8 cellular contexts compared by ENCODE assay signal in genomic region chr6:16712250-16712930, GRCh38. TPM values are rescaled to one million over a fixed set of nuclear protein-coding genes. Genes with fewer than 3 reads are reported as not detected.
A peak's percentile ranks its signal among the peaks of the same experiment; 100 is the strongest.
DNase-seq lines count a peak whose midpoint lies in the region; ATAC-seq, FAIRE-seq and TF ChIP-seq lines count a peak whose summit lies in the region.

No MANE protein-coding gene starts in this region.

- H3K36me3 Mint-ChIP-seq in T-helper 1 cell treated with Interleukin-12 subunit alpha and Interleukin-12 subunit beta and Interleukin-4 antibody, amounts not matched to agents 30 μg/mL and 1 μg/mL, for 36 hours (ENCODE audit: low read depth), result peaks cover 12% of the 10 kb centered on the region
- peaks cover 33% of the 10 kb centered on the region for H3K36me3 Mint-ChIP-seq in stimulated activated effector memory CD8-positive, alpha-beta T cell treated with anti-CD3 and anti-CD28 coated beads, Interleukin-12 subunit alpha, Interleukin-12 subunit beta, amount 100 ng/mL, for 72 hours

- peaks cover 47% of the 10 kb centered on the region for H3K4me1 Mint-ChIP-seq in T-helper 1 cell treated with Interleukin-12 subunit alpha and Interleukin-12 subunit beta and Interleukin-4 antibody, amounts not matched to agents 30 μg/mL and 1 μg/mL, for 36 hours (ENCODE audit: low read depth)
- H3K4me1 Mint-ChIP-seq in stimulated activated effector memory CD8-positive, alpha-beta T cell treated with anti-CD3 and anti-CD28 coated beads, Interleukin-12 subunit alpha, Interleukin-12 subunit beta, amount 100 ng/mL, for 72 hours, result peaks cover 74% of the 10 kb centered on the region

- TF ChIP-seq CTCF in foreskin fibroblast (IDR thresholded peaks at IDR 0.05; ENCODE audit: low read depth, low read length), result no peak

- peak overlapping the region; percentile 3 to 16 for H3K4me3 ChIP-seq in foreskin fibroblast (ENCODE audit: low read depth in 1 of 2, low read length in 2 of 2)

- peak; percentile 43 for DNase-seq in activated CD4-positive, alpha-beta T cell treated with anti-CD3 and anti-CD28 coated beads for 48 hours
- DNase-seq in activated CD4-positive, alpha-beta T cell treated with anti-CD3 and anti-CD28 coated beads, Interleukin-2, amount 50 U/mL, for 48 hours, result no peak
- DNase-seq in foreskin fibroblast (no peak), D341Med (ENCODE audit: low spot score) (no peak), frontal cortex (ENCODE audit: low spot score in 2 of 2) (no peak)
- DNase-seq in stimulated activated effector memory CD8-positive, alpha-beta T cell treated with anti-CD3 and anti-CD28 coated beads, Interleukin-12 subunit alpha, Interleukin-12 subunit beta, amount 100 ng/mL, for 72 hours (ENCODE audit: low spot score in 2 of 2), result peak in 1 of 2 donors; percentile 76

- FAIRE-seq in frontal cortex (lab: Jason Lieb, UNC), result no peak

- H3K4me3 Mint-ChIP-seq in T-helper 1 cell treated with Interleukin-12 subunit alpha and Interleukin-12 subunit beta and Interleukin-4 antibody, amounts not matched to agents 30 μg/mL and 1 μg/mL, for 36 hours, result peak overlapping the region; percentile 72
- H3K4me3 Mint-ChIP-seq in stimulated activated effector memory CD8-positive, alpha-beta T cell treated with anti-CD3 and anti-CD28 coated beads, Interleukin-12 subunit alpha, Interleukin-12 subunit beta, amount 100 ng/mL, for 72 hours, result peak overlapping the region; percentile 70

- H3K27me3 Mint-ChIP-seq in T-helper 1 cell treated with Interleukin-12 subunit alpha and Interleukin-12 subunit beta and Interleukin-4 antibody, amounts not matched to agents 30 μg/mL and 1 μg/mL, for 36 hours (ENCODE audit: low read depth), result no peaks in the 10 kb centered on the region

- peak overlapping the region; percentile 86 for H3K27ac Mint-ChIP-seq in T-helper 1 cell treated with Interleukin-12 subunit alpha and Interleukin-12 subunit beta and Interleukin-4 antibody, amounts not matched to agents 30 μg/mL and 1 μg/mL, for 36 hours
- peak overlapping the region; percentile 91 for H3K27ac Mint-ChIP-seq in stimulated activated effector memory CD8-positive, alpha-beta T cell treated with anti-CD3 and anti-CD28 coated beads, Interleukin-12 subunit alpha, Interleukin-12 subunit beta, amount 100 ng/mL, for 72 hours

- peak; percentile 63 for ATAC-seq in HG02938 (IDR thresholded peaks at IDR 0.05; ENCODE audit: unreplicated experiment)
- peak; percentile 92 for ATAC-seq in stimulated activated effector memory CD8-positive, alpha-beta T cell treated with anti-CD3 and anti-CD28 coated beads, Interleukin-12 subunit alpha, Interleukin-12 subunit beta, amount 100 ng/mL, for 72 hours

- no peaks in the 10 kb centered on the region for H3K9me3 Mint-ChIP-seq in T-helper 1 cell treated with Interleukin-12 subunit alpha and Interleukin-12 subunit beta and Interleukin-4 antibody, amounts not matched to agents 30 μg/mL and 1 μg/mL, for 36 hours
- no peaks in the 10 kb centered on the region for H3K9me3 Mint-ChIP-seq in stimulated activated effector memory CD8-positive, alpha-beta T cell treated with anti-CD3 and anti-CD28 coated beads, Interleukin-12 subunit alpha, Interleukin-12 subunit beta, amount 100 ng/mL, for 72 hours

RNA-seq across cellular contexts. Expression of gene ATXN1, which starts 48.9 kb away (rescaled TPM):
- 52.2 TPM for total RNA-seq in frontal cortex
